In the genomic region with DNA sequence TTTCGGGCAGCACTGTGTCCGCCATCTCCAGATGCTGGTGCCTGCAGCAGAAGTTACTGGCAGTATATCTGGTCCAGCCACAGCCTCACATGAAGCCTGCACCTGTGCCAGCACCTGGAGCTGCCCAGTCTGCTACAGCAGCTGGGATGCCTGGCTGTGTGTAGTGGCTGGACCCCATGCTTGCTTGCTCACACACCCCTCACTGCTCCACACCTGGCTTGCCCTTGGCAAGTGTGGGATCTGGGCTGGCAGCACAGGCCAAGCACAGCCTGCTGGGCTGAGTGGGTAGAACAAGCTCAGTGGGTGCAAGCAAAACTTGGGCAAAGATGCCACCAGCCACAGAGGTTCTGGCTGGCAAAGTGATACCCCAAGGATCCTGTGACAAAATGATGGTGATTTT, we compare ENCODE assay signal across 22 cellular contexts.
DNase-seq lines count a peak whose midpoint lies in the region; ATAC-seq and TF ChIP-seq lines count a peak whose summit lies in the region.
"Had no signal": no experiment of that assay in that cellular context is flagged by ENCODE, and none has a peak within 500 bp of the region (broad histone marks: within the 10 kb centered on the region; RNA-seq: fewer than 3 reads in every experiment).

No MANE protein-coding gene starts in this region.

- H2AK5ac ChIP-seq in mesenchymal stem cell (ENCODE audit: low read length, severe bottlenecking) = no peak overlapping the region

- no peak overlapping the region for H2AFZ ChIP-seq in mesenchymal stem cell (ENCODE audit: low read depth, low read length)

- no peaks in the 10 kb centered on the region for H3K27me3 Mint-ChIP-seq in HFFc6 (ENCODE audit: insufficient read depth)

- no peak overlapping the region for H2BK15ac ChIP-seq in mesenchymal stem cell (ENCODE audit: low read depth, poor library complexity, severe bottlenecking)

- H3K23ac ChIP-seq in mesenchymal stem cell (ENCODE audit: low read length in 2 of 2) = no peak overlapping the region

- intact Hi-C loops in ascending aorta (cut with DNase I) (no loop called here), tibial artery (cut with DNase I; ENCODE audit: low total_unique reads) (no loop called here)

- H3K18ac ChIP-seq in mesenchymal stem cell (ENCODE audit: low read depth in 1 of 2, low read length in 2 of 2) = peak overlapping the region; percentile 5 to 30

- peak overlapping the region; percentile 67; the same call in 1 of the 2 replicates for H3K27ac Mint-ChIP-seq in HFFc6
- H3K27ac Mint-ChIP-seq: CD14-positive monocyte; CD8-positive, alpha-beta memory T cell had no signal

- no peak overlapping the region for H3K4me2 ChIP-seq in mesenchymal stem cell (ENCODE audit: low read length, poor library complexity, severe bottlenecking)

- H3K4me3 ChIP-seq in ascending aorta (no peak overlapping the region), mesenchymal stem cell (ENCODE audit: insufficient read depth in 1 of 2, low read depth in 1 of 2, low read length in 2 of 2) (no peak overlapping the region), tibial artery (no peak overlapping the region)
- H3K4me3 ChIP-seq: K562, SJSA1 had no signal

- no peaks in the 10 kb centered on the region for H3K79me1 ChIP-seq in mesenchymal stem cell (replicated peaks; ENCODE audit: low read length, poor library complexity, severe bottlenecking)

- H4K8ac ChIP-seq in mesenchymal stem cell (ENCODE audit: low read length) = peak overlapping the region; percentile 45

- no peak overlapping the region for H2BK120ac ChIP-seq in mesenchymal stem cell (ENCODE audit: low read depth, low read length)

- peaks cover 61% of the 10 kb centered on the region for H3K36me3 Mint-ChIP-seq in HFFc6 (ENCODE audit: low read depth)
- H3K36me3 Mint-ChIP-seq: CD14-positive monocyte had no signal

- peak overlapping the region; percentile 74 to 79 for H3K27ac ChIP-seq in ascending aorta
- H3K27ac ChIP-seq in mesenchymal stem cell (ENCODE audit: low read length, poor library complexity, severe bottlenecking) = no peak overlapping the region
- H3K27ac ChIP-seq in tibial artery = peak overlapping the region; percentile 90 to 92
- H3K27ac ChIP-seq: SJSA1 had no signal

- H3K9me3 ChIP-seq in ascending aorta = no peaks in the 10 kb centered on the region
- peaks cover 7% of the 10 kb centered on the region for H3K9me3 ChIP-seq in mesenchymal stem cell (ENCODE audit: control insufficient read depth, low read length)
- H3K9me3 ChIP-seq in tibial artery = no peaks in the 10 kb centered on the region
- H3K9me3 ChIP-seq: BE2C, SJSA1 had no signal

- peaks cover 62% of the 10 kb centered on the region for H3K4me1 Mint-ChIP-seq in HFFc6 (ENCODE audit: low read depth)
- H3K4me1 Mint-ChIP-seq: CD14-positive monocyte had no signal

- peak overlapping the region; percentile 88 for H4K91ac ChIP-seq in mesenchymal stem cell (ENCODE audit: low read length)

- no peak for ATAC-seq in HG02884 (IDR thresholded peaks at IDR 0.05; ENCODE audit: unreplicated experiment)
- ATAC-seq: HepG2, K562 had no signal

- no peak overlapping the region for H3K4ac ChIP-seq in mesenchymal stem cell (ENCODE audit: low read depth in 1 of 2, low read length in 2 of 2)

- H3K9me3 Mint-ChIP-seq in HFFc6 = no peaks in the 10 kb centered on the region
- H3K9me3 Mint-ChIP-seq: CD8-positive, alpha-beta memory T cell had no signal

- peak overlapping the region in 1 of 2 experiments; percentile 23 for H2BK12ac ChIP-seq in mesenchymal stem cell (ENCODE audit: low read length in 2 of 2)

- H3K9ac ChIP-seq in mesenchymal stem cell (ENCODE audit: low read length) = no peak overlapping the region

- no peak overlapping the region for H3K4me3 Mint-ChIP-seq in HFFc6
- H3K4me3 Mint-ChIP-seq: CD14-positive monocyte; CD8-positive, alpha-beta memory T cell had no signal

- H3K36me3 ChIP-seq in ascending aorta (peaks cover 34 to 53% of the 10 kb centered on the region in 2 donors), mesenchymal stem cell (ENCODE audit: control insufficient read depth in 1 of 2, insufficient read depth in 2 of 2, low read depth in 1 of 2, low read length in 2 of 2) (peaks cover 0 to 29% of the 10 kb centered on the region in 2 experiments), tibial artery (peaks cover 27 to 43% (median 36%) of the 10 kb centered on the region in 3 donors)
- H3K36me3 ChIP-seq: BE2C, SJSA1 had no signal

- peak; percentile 11; the same call in 1 of the 2 replicates for TF ChIP-seq CTCF in HFFc6 (IDR thresholded peaks at IDR 0.05)
- TF ChIP-seq CTCF in ascending aorta (IDR thresholded peaks at IDR 0.05) = no peak
- no peak for TF ChIP-seq CTCF in tibial artery (IDR thresholded peaks at IDR 0.05)

- 100% methylated on average over 2 of the region's 2 CpGs for WGBS in mesenchymal stem cell

- H3K4me1 ChIP-seq in ascending aorta (peaks cover 0 to 23% of the 10 kb centered on the region in 2 donors), mesenchymal stem cell (ENCODE audit: control insufficient read depth, insufficient read depth, low read depth, low read length) (peaks cover 3% of the 10 kb centered on the region), tibial artery (peaks cover 0 to 57% (median 18%) of the 10 kb centered on the region in 4 donors)
- H3K4me1 ChIP-seq: BE2C, SJSA1 had no signal

- H2BK5ac ChIP-seq in mesenchymal stem cell (ENCODE audit: low read depth, low read length, poor library complexity, severe bottlenecking) = no peak overlapping the region

- peak overlapping the region in 1 of 2 experiments; percentile 12 for H3K14ac ChIP-seq in mesenchymal stem cell (ENCODE audit: low read length in 2 of 2)

- no peaks in the 10 kb centered on the region for H3K27me3 ChIP-seq in ascending aorta
- no peaks in the 10 kb centered on the region for H3K27me3 ChIP-seq in mesenchymal stem cell (ENCODE audit: control insufficient read depth in 1 of 2, insufficient read depth in 1 of 2, low read length in 2 of 2)
- H3K27me3 ChIP-seq in tibial artery = no peaks in the 10 kb centered on the region
- H3K27me3 ChIP-seq: BE2C, SJSA1 had no signal

- DNase-seq in HFFc6 = no peak
- DNase-seq in ascending aorta (ENCODE audit: low spot score in 2 of 2) = no peak
- no peak for DNase-seq in mesenchymal stem cell
- DNase-seq in tibial artery = no peak
- DNase-seq in D341Med (ENCODE audit: low spot score) = no peak
- no peak for DNase-seq in NCI-H2029 (lab: John Stamatoyannopoulos, UW)
- DNase-seq: ACHN; BE2C; Calu3; CD8-positive, alpha-beta memory T cell; DMS153; DND-41; NCI-H1105 treated with DMSO at 0.1 percent for 48 hours; NCI-H146; NCI-H1930; NCI-H524 treated with DMSO at 0.1 percent for 48 hours; NCI-H774 had no signal
